ENCODE assay signal across 25 cellular contexts in the genomic region with DNA sequence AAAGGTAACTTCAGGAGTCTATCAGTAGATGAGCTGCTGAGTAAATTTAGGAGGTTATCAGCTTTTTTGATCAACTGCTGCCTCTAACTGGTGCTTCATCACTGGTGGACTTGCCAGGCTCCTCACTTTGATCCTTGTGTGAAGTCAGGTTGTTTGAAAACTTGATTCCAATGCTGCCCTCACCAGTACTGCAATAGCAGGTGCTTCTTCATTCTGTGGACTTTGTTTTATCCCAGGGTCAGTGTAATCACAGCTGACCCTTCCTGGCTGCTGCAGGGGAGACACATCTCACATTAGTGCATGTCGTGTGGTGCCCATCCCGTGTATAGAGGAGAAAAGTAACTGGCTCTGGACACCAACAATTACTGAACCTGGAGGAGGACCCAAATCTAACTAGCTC.
"Had no signal": no experiment of that assay in that cellular context is flagged by ENCODE, and none has a peak within 500 bp of the region (broad histone marks: within the 10 kb centered on the region; RNA-seq: fewer than 3 reads in every experiment).

No MANE protein-coding gene starts in this region.

- H3K27ac Mint-ChIP-seq: activated CD8-positive, alpha-beta T cell treated with anti-CD3 and anti-CD28 coated beads for 36 hours; activated naive CD4-positive, alpha-beta T cell treated with anti-CD3 and anti-CD28 coated beads, Interleukin-2, amount 10 ng/mL, durations not matched to agents 7 days and 5 days; activated naive CD4-positive, alpha-beta T cell treated with anti-CD3 and anti-CD28 coated beads, Interleukin-2, amount 50 U/mL, for 72 hours; activated naive CD8-positive, alpha-beta T cell treated with anti-CD3 and anti-CD28 coated beads, Interleukin-2, amount 10 ng/mL, durations not matched to agents 7 days and 5 days; dendritic cell treated with granulocyte-macrophage colony-stimulating factor and Interleukin-4, amounts not matched to agents 40 ng/mL and 50 ng/mL, for 4 days; endodermal cell had no signal

- DNase-seq: activated CD4-positive, alpha-beta T cell treated with anti-CD3 and anti-CD28 coated beads for 4 hours; activated CD4-positive, alpha-beta T cell treated with anti-CD3 and anti-CD28 coated beads, Interleukin-2, amount 50 U/mL, for 1 hour; activated CD4-positive, alpha-beta T cell treated with anti-CD3 and anti-CD28 coated beads, Interleukin-2, amount 50 U/mL, for 48 hours; activated CD4-positive, CD25-positive, alpha-beta regulatory T cell; activated CD4-positive, CD25-positive, alpha-beta regulatory T cell treated with anti-CD3 and anti-CD28 coated beads, Interleukin-2, amount 50 U/mL, for 72 hours; activated CD8-positive, alpha-beta memory T cell treated with anti-CD3 and anti-CD28 coated beads for 24 hours; activated CD8-positive, alpha-beta T cell treated with anti-CD3 and anti-CD28 coated beads for 36 hours; activated gamma-delta T cell; activated naive CD4-positive, alpha-beta T cell; activated naive CD4-positive, alpha-beta T cell treated with anti-CD3 and anti-CD28 coated beads, Interleukin-2, amount 10 ng/mL, durations not matched to agents 7 days and 5 days; activated naive CD8-positive, alpha-beta T cell treated with anti-CD3 and anti-CD28 coated beads, Interleukin-2, amount 10 ng/mL, durations not matched to agents 7 days and 5 days; activated T-cell treated with anti-CD3 and anti-CD28 coated beads, Interleukin-2, amount 50 U/mL, for 48 hours; brain microvascular endothelial cell; dorsolateral prefrontal cortex; effector memory CD4-positive, alpha-beta T cell; endodermal cell; erythroblast; foreskin melanocyte; T-helper 2 cell had no signal

- H3K27me3 ChIP-seq: brain microvascular endothelial cell, dorsolateral prefrontal cortex, esophagus muscularis mucosa, gastroesophageal sphincter had no signal

- H3K9me3 ChIP-seq: esophagus muscularis mucosa, gastroesophageal sphincter had no signal

- H3K36me3 ChIP-seq: brain microvascular endothelial cell, esophagus muscularis mucosa, gastroesophageal sphincter had no signal

- H3K4me3 Mint-ChIP-seq: activated CD8-positive, alpha-beta T cell treated with anti-CD3 and anti-CD28 coated beads for 36 hours; activated naive CD4-positive, alpha-beta T cell treated with anti-CD3 and anti-CD28 coated beads, Interleukin-2, amount 10 ng/mL, durations not matched to agents 7 days and 5 days; activated naive CD8-positive, alpha-beta T cell treated with anti-CD3 and anti-CD28 coated beads, Interleukin-2, amount 10 ng/mL, durations not matched to agents 7 days and 5 days; central memory CD8-positive, alpha-beta T cell; dendritic cell treated with granulocyte-macrophage colony-stimulating factor and Interleukin-4, amounts not matched to agents 40 ng/mL and 50 ng/mL, for 4 days; endodermal cell had no signal

- ATAC-seq: activated CD8-positive, alpha-beta T cell treated with anti-CD3 and anti-CD28 coated beads for 36 hours; activated naive CD4-positive, alpha-beta T cell treated with anti-CD3 and anti-CD28 coated beads, Interleukin-2, amount 50 U/mL, for 72 hours; gastroesophageal sphincter had no signal

- H3K4me3 ChIP-seq: coronary artery, dorsolateral prefrontal cortex, esophagus muscularis mucosa, gastroesophageal sphincter had no signal

- H3K4me1 ChIP-seq: esophagus muscularis mucosa, gastroesophageal sphincter had no signal

- H3K4me1 Mint-ChIP-seq: central memory CD8-positive, alpha-beta T cell had no signal

- H3K27me3 Mint-ChIP-seq: activated CD8-positive, alpha-beta T cell treated with anti-CD3 and anti-CD28 coated beads for 36 hours; activated naive CD4-positive, alpha-beta T cell treated with anti-CD3 and anti-CD28 coated beads, Interleukin-2, amount 10 ng/mL, durations not matched to agents 7 days and 5 days; central memory CD8-positive, alpha-beta T cell had no signal

- H3K27ac ChIP-seq: brain microvascular endothelial cell, coronary artery, dorsolateral prefrontal cortex, esophagus muscularis mucosa, gastroesophageal sphincter had no signal

- H3K9me3 Mint-ChIP-seq: activated CD8-positive, alpha-beta T cell treated with anti-CD3 and anti-CD28 coated beads for 36 hours; activated naive CD4-positive, alpha-beta T cell treated with anti-CD3 and anti-CD28 coated beads, Interleukin-2, amount 10 ng/mL, durations not matched to agents 7 days and 5 days; central memory CD8-positive, alpha-beta T cell; dendritic cell treated with granulocyte-macrophage colony-stimulating factor and Interleukin-4, amounts not matched to agents 40 ng/mL and 50 ng/mL, for 4 days; endodermal cell had no signal
